Comparison of ENCODE assay signal across 8 cellular contexts in the genomic region with DNA sequence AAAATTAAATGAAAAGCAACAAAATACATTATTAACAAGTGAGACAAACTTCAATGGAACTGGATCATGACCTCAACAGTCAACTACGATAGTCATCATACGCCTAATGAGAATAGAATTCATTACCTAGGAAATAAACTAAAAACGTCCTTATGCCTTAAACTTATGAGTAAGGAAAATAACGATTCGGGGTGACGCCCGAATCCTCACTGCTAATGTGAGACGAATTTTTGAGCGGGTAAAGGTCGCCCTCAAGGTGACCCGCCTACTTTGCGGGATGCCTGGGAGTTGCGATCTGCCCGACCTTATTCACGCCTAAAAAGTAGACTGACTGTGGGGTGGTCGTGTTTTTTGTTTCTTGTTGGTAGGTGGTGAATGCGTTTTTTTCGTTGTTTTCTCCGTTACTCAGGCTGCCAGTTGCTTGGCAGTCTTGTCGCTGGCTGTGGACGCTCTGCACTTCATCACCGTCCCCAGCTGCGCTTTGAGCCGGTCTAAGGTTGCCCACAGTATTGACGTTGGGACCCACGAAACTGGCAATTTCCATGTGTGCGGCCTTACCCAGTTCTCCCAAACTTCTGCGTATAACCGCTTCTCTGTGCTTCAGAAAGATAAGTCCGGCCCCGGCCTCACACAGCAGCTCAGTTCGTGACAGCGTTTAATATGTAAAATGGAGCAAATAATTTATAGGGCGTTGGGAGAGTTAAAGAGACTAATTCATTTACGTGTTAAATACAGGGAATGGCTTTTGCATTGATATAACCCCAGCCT. TPM values are rescaled to one million over a fixed set of nuclear protein-coding genes. Genes with fewer than 3 reads are reported as not detected.
A peak's percentile ranks its signal among the peaks of the same experiment; 100 is the strongest.
DNase-seq lines count a peak whose midpoint lies in the region; ATAC-seq and TF ChIP-seq lines count a peak whose summit lies in the region.

No MANE protein-coding gene starts in this region.

- TF ChIP-seq POLR2A in NB4 (IDR thresholded peaks at IDR 0.05; ENCODE audit: extremely low read depth, insufficient read length) (peak; percentile 99), transverse colon (IDR thresholded peaks at IDR 0.05) (peak; percentile 99)

- H3K9me3 ChIP-seq in SK-N-SH = no peaks in the 10 kb centered on the region
- H3K9me3 ChIP-seq in parathyroid adenoma (ENCODE audit: control insufficient read depth, low read length) = no peaks in the 10 kb centered on the region
- no peaks in the 10 kb centered on the region for H3K9me3 ChIP-seq in transverse colon

- peaks cover 10% of the 10 kb centered on the region for H3F3A ChIP-seq in SK-N-SH (replicated peaks; ENCODE audit: insufficient read depth)

- H3K9ac ChIP-seq in SK-N-SH = peak overlapping the region; percentile 87
- peak overlapping the region; percentile 67 for H3K9ac ChIP-seq in parathyroid adenoma

- TF ChIP-seq CTCF in HFFc6 (IDR thresholded peaks at IDR 0.05) (no peak; the same call in 1 of the 2 replicates), NB4 (IDR thresholded peaks at IDR 0.05; ENCODE audit: low read depth, low read length) (no peak), SK-N-SH (IDR thresholded peaks at IDR 0.05) (no peak), parathyroid adenoma (IDR thresholded peaks at IDR 0.05) (no peak), transverse colon (IDR thresholded peaks at IDR 0.05) (peak in 2 of 5 experiments; percentile 18 to 22)

- POLR2A ChIA-PET in SK-N-SH (lab: Yijun Ruan, JAX) = interaction anchor here (0.6 to 1.8 kb wide), 8 partner anchors 12 to 1071 kb away, joined by 3 to 6 read pairs (median 3); a partner anchor contains a TSS
- POLR2A ChIA-PET in activated naive CD8-positive, alpha-beta T cell treated with anti-CD3 and anti-CD28 coated beads, Interleukin-2, amount 10 ng/mL, durations not matched to agents 7 days and 5 days (lab: Charles Lee) = interaction anchor here (0.5 to 3.5 kb wide), 36 partner anchors 8 to 1234 kb away, joined by 3 to 61 read pairs (median 4); a partner anchor contains a TSS

- no peaks in the 10 kb centered on the region for H3K9me2 ChIP-seq in SK-N-SH

- ATAC-seq in activated naive CD8-positive, alpha-beta T cell treated with anti-CD3 and anti-CD28 coated beads, Interleukin-2, amount 10 ng/mL, durations not matched to agents 7 days and 5 days (ENCODE audit: low read depth) = peak; percentile 76

- H4K20me1 ChIP-seq in SK-N-SH (ENCODE audit: insufficient read depth) = peaks cover 15% of the 10 kb centered on the region; the same call in 1 of the 2 replicates

- H3K27ac ChIP-seq in SK-N-SH (ENCODE audit: low read depth in 2 of 2, low read length in 1 of 2) (peak overlapping the region; percentile 95 to 96), parathyroid adenoma (peak overlapping the region; percentile 99), transverse colon (peak overlapping the region; percentile 93 to 98 (median 96))

- H3K27ac Mint-ChIP-seq in HFFc6 = peak overlapping the region; percentile 100
- H3K27ac Mint-ChIP-seq in activated naive CD8-positive, alpha-beta T cell treated with anti-CD3 and anti-CD28 coated beads, Interleukin-2, amount 10 ng/mL, durations not matched to agents 7 days and 5 days = peak overlapping the region; percentile 99

- H3K36me3 ChIP-seq in SK-N-SH (replicated peaks in 1 of 2; ENCODE audit: control insufficient read depth in 1 of 2, insufficient read depth in 2 of 2, low read length in 1 of 2) (no peaks in the 10 kb centered on the region), parathyroid adenoma (ENCODE audit: control insufficient read depth, insufficient read depth, low read length) (no peaks in the 10 kb centered on the region), transverse colon (no peaks in the 10 kb centered on the region)

- TF ChIP-seq EP300 in SK-N-SH (IDR thresholded peaks at IDR 0.05; ENCODE audit: borderline replicate concordance in 1 of 2, low read depth in 1 of 2, low read length in 1 of 2) (peak in 1 of 2 experiments; percentile 38; a peak in 2 of 4 replicates), transverse colon (IDR thresholded peaks at IDR 0.05; ENCODE audit: low read depth) (no peak)

- 1% methylated on average over 27 of the region's 35 CpGs for WGBS in SK-N-SH (ENCODE audit: low lambda C conversion rate)
- WGBS in transverse colon (ENCODE audit: low coverage in 1 of 2), 2 donors = 0 to 1% methylated on average over 10 to 35 of the region's 35 CpGs

- H3K4me2 ChIP-seq in SK-N-SH = peak overlapping the region; percentile 81
- H3K4me2 ChIP-seq in parathyroid adenoma (ENCODE audit: low read length) = peak overlapping the region; percentile 72

- peaks cover 17% of the 10 kb centered on the region for H3K36me3 Mint-ChIP-seq in HFFc6 (ENCODE audit: low read depth)
- peaks cover 7% of the 10 kb centered on the region for H3K36me3 Mint-ChIP-seq in activated naive CD8-positive, alpha-beta T cell treated with anti-CD3 and anti-CD28 coated beads, Interleukin-2, amount 10 ng/mL, durations not matched to agents 7 days and 5 days

- H3K4me1 ChIP-seq in SK-N-SH (ENCODE audit: control insufficient read depth in 1 of 2, insufficient read depth in 2 of 2, low read depth in 1 of 2, low read length in 1 of 2) (peaks cover 11 to 12% of the 10 kb centered on the region in 2 experiments; a peak in 2 of 4 replicates), parathyroid adenoma (peaks cover 3% of the 10 kb centered on the region), transverse colon (peaks cover 35 to 67% (median 57%) of the 10 kb centered on the region in 4 donors)

- peak; percentile 100 for DNase-seq in HFFc6
- peak; percentile 98 for DNase-seq in NB4 (ENCODE audit: low read depth)
- peak; percentile 79 for DNase-seq in SK-N-SH
- peak; percentile 79 for DNase-seq in activated naive CD8-positive, alpha-beta T cell treated with anti-CD3 and anti-CD28 coated beads, Interleukin-2, amount 10 ng/mL, durations not matched to agents 7 days and 5 days
- DNase-seq in head of caudate nucleus = peak; percentile 49 to 95 (median 79)
- peak; percentile 92 for DNase-seq in transverse colon

- no peak overlapping the region for H2AFZ ChIP-seq in SK-N-SH (ENCODE audit: low read depth)
- peak overlapping the region; percentile 35 for H2AFZ ChIP-seq in parathyroid adenoma

- intact Hi-C loops in head of caudate nucleus (cut with DNase I) (no loop called here), transverse colon (cut with DNase I; ENCODE audit: low total_unique reads) (no loop called here)

- CTCF ChIA-PET in SK-N-SH (lab: Yijun Ruan, JAX) = interaction anchor here (0.8 to 1.3 kb wide), 2 partner anchors 14 to 252 kb away, joined by 3 read pairs; no protein-coding TSS in a partner anchor

- H3K9me3 Mint-ChIP-seq in HFFc6 = peaks cover 10% of the 10 kb centered on the region
- no peaks in the 10 kb centered on the region for H3K9me3 Mint-ChIP-seq in activated naive CD8-positive, alpha-beta T cell treated with anti-CD3 and anti-CD28 coated beads, Interleukin-2, amount 10 ng/mL, durations not matched to agents 7 days and 5 days

- in situ Hi-C loops in transverse colon (cut with MboI; ENCODE audit: low pct_ligation_motif_present in 1 of 4, low pct_unique_long_range_greater_than_20kb in 1 of 4, low sequenced_read_pairs in 3 of 4) = no loop called here

- no peaks in the 10 kb centered on the region for H3K27me3 ChIP-seq in SK-N-SH (ENCODE audit: insufficient read depth)
- no peaks in the 10 kb centered on the region for H3K27me3 ChIP-seq in parathyroid adenoma (ENCODE audit: control insufficient read depth, insufficient read depth, low read length)
- H3K27me3 ChIP-seq in transverse colon = no peaks in the 10 kb centered on the region

- peaks cover 56% of the 10 kb centered on the region for H3K4me1 Mint-ChIP-seq in HFFc6 (ENCODE audit: low read depth)
- peaks cover 31% of the 10 kb centered on the region for H3K4me1 Mint-ChIP-seq in activated naive CD8-positive, alpha-beta T cell treated with anti-CD3 and anti-CD28 coated beads, Interleukin-2, amount 10 ng/mL, durations not matched to agents 7 days and 5 days

- peaks cover 25% of the 10 kb centered on the region for H3K27me3 Mint-ChIP-seq in HFFc6 (ENCODE audit: insufficient read depth)
- H3K27me3 Mint-ChIP-seq in activated naive CD8-positive, alpha-beta T cell treated with anti-CD3 and anti-CD28 coated beads, Interleukin-2, amount 10 ng/mL, durations not matched to agents 7 days and 5 days = no peaks in the 10 kb centered on the region

- peak overlapping the region; percentile 97 for H3K4me3 Mint-ChIP-seq in HFFc6
- peak overlapping the region; percentile 91 for H3K4me3 Mint-ChIP-seq in activated naive CD8-positive, alpha-beta T cell treated with anti-CD3 and anti-CD28 coated beads, Interleukin-2, amount 10 ng/mL, durations not matched to agents 7 days and 5 days

- H3K4me3 ChIP-seq in GM08714 (ENCODE audit: low read length) = peak overlapping the region; percentile 13; the same call in 1 of the 2 replicates
- peak overlapping the region; percentile 61 for H3K4me3 ChIP-seq in NB4 (ENCODE audit: low read depth, low read length)
- peak overlapping the region; percentile 62 to 76 for H3K4me3 ChIP-seq in SK-N-SH (ENCODE audit: low read depth in 2 of 2, low read length in 1 of 2)
- H3K4me3 ChIP-seq in parathyroid adenoma (ENCODE audit: low read depth, low read length) = peak overlapping the region; percentile 83
- H3K4me3 ChIP-seq in transverse colon = peak overlapping the region; percentile 7 to 85 (median 72)

- TF ChIP-seq RAD21 in SK-N-SH (IDR thresholded peaks at IDR 0.05; ENCODE audit: low read length) = no peak

- H3K79me2 ChIP-seq in SK-N-SH (ENCODE audit: insufficient read depth) (peaks cover 39% of the 10 kb centered on the region), parathyroid adenoma (peaks cover 28% of the 10 kb centered on the region)

RNA-seq across cellular contexts. Expression of a gene that starts 0.6 kb away (rescaled TPM):
- total RNA-seq in HFFc6 (2021; fragmentation: NEBNext Ultra II Directional; extraction: Animal tissue kit (Norgen Biotek cat#: 25700)) = 10 to 100 TPM; 54.2 to 63.7 (median 58.1) TPM
- 18.8 and 21.6 TPM in 2 replicates for polyA plus RNA-seq in SK-N-SH (2012; rRNA removed)
- 13.3 and 16.1 TPM in 2 replicates for polyA plus RNA-seq in SK-N-SH (2012; cell fraction: cytosol; rRNA removed)
- polyA plus RNA-seq in SK-N-SH (2012; cell fraction: nucleus; rRNA removed) = 29.7 and 30.3 TPM in 2 replicates
- total RNA-seq in activated naive CD8-positive, alpha-beta T cell treated with anti-CD3 and anti-CD28 coated beads, Interleukin-2, amount 10 ng/mL, durations not matched to agents 7 days and 5 days = 10 to 100 TPM; 84.7 to 86.0 TPM
- total RNA-seq in transverse colon = 10 to 100 TPM; 36.5 to 69.5 (median 45.2) TPM

RNA-seq across cellular contexts. Expression of a gene that starts 25.1 kb away (rescaled TPM):
- total RNA-seq in HFFc6 (2021; fragmentation: NEBNext Ultra II Directional; extraction: Animal tissue kit (Norgen Biotek cat#: 25700)) = under 1 TPM in 3 of 6 experiments, not detected in 3; 0.26 to 0.64 (median 0.54) TPM
- polyA plus RNA-seq in SK-N-SH (2012; rRNA removed) = not detected in 2 replicates
- not detected in 2 replicates for polyA plus RNA-seq in SK-N-SH (2012; cell fraction: cytosol; rRNA removed)
- 0.07 TPM in 1 of 2 replicates, not detected in the other for polyA plus RNA-seq in SK-N-SH (2012; cell fraction: nucleus; rRNA removed)
- total RNA-seq in activated naive CD8-positive, alpha-beta T cell treated with anti-CD3 and anti-CD28 coated beads, Interleukin-2, amount 10 ng/mL, durations not matched to agents 7 days and 5 days = 1 to 10 TPM; 1.3 to 1.9 TPM
- total RNA-seq in transverse colon = under 1 TPM in 1 of 4 donors, not detected in 3; 0.55 TPM

RNA-seq across cellular contexts. Expression of a gene that starts 33.9 kb away (rescaled TPM):
- total RNA-seq in HFFc6 (2021; fragmentation: NEBNext Ultra II Directional; extraction: Animal tissue kit (Norgen Biotek cat#: 25700)) = 100 to 1,000 TPM; 315 to 413 (median 347) TPM
- polyA plus RNA-seq in SK-N-SH (2012; rRNA removed) = 86.8 and 106 TPM in 2 replicates
- 56.6 and 75.2 TPM in 2 replicates for polyA plus RNA-seq in SK-N-SH (2012; cell fraction: cytosol; rRNA removed)
- polyA plus RNA-seq in SK-N-SH (2012; cell fraction: nucleus; rRNA removed) = 58.9 and 65.5 TPM in 2 replicates
- total RNA-seq in activated naive CD8-positive, alpha-beta T cell treated with anti-CD3 and anti-CD28 coated beads, Interleukin-2, amount 10 ng/mL, durations not matched to agents 7 days and 5 days = 10 to 100 TPM; 61.3 to 65.4 TPM
- 100 to 1,000 TPM; 138 to 294 (median 167) TPM for total RNA-seq in transverse colon

Comparison
In these comparisons a context has a peak if more than half of its experiments do, and no peak if none do; other contexts are left out.
1. Peak in every context shown above with its lines: DNase-seq, ATAC-seq, H3K4me3 ChIP-seq and H3K27ac ChIP-seq.
2. H3K4me3 ChIP-seq: peak in every context shown above with its lines; median percentile 83 in parathyroid adenoma; 72 in transverse colon; 69 in SK-N-SH; 61 in NB4; 13 in GM08714.